1 cellular context compared by ENCODE assay signal in genomic region chr20:21393142-21393541, GRCh38.
A peak's percentile ranks its signal among the peaks of the same experiment; 100 is the strongest.
TF ChIP-seq lines count a peak whose summit lies in the region.

No MANE protein-coding gene starts in this region.

TF ChIP-seq in K562, 482 proteins besides CTCF, POLR2A, EP300 and RAD21:
- TF ChIP-seq TAL1 (IDR thresholded peaks at IDR 0.05) (no peak), EGR1 (conservative IDR thresholded peaks at IDR 0.05) (no peak), ZNF766 (CRISPR knock-in tag; conservative IDR thresholded peaks at IDR 0.05) (no peak), GATA2 (CRISPR knock-in tag; IDR thresholded peaks at IDR 0.05) (no peak), ZNF165 (CRISPR knock-in tag; IDR thresholded peaks at IDR 0.05; ENCODE audit: borderline replicate concordance) (no peak), PATZ1 (CRISPR knock-in tag; IDR thresholded peaks at IDR 0.05; ENCODE audit: borderline replicate concordance) (no peak), STAT6 (CRISPR knock-in tag; IDR thresholded peaks at IDR 0.05) (no peak), MAFF (IDR thresholded peaks at IDR 0.05; ENCODE audit: low read length) (peak; percentile 97), PURB (CRISPR knock-in tag; IDR thresholded peaks at IDR 0.05; ENCODE audit: low read depth) (no peak), BHLHE40 (IDR thresholded peaks at IDR 0.05; ENCODE audit: low read length) (no peak), MAFK (IDR thresholded peaks at IDR 0.05; ENCODE audit: low read length) (peak; percentile 98), SFPQ (IDR thresholded peaks at IDR 0.05; ENCODE audit: low read depth, low read length) (no peak), XRCC3 (IDR thresholded peaks at IDR 0.05) (no peak), CTBP1 (IDR thresholded peaks at IDR 0.05; ENCODE audit: borderline replicate concordance) (no peak), CHCHD3 (CRISPR knock-in tag; IDR thresholded peaks at IDR 0.05) (no peak), ZC3H11A (IDR thresholded peaks at IDR 0.05; ENCODE audit: low read depth, low read length) (no peak), ZNF316 (IDR thresholded peaks at IDR 0.05) (peak; percentile 96), POLR2B (IDR thresholded peaks at IDR 0.05; ENCODE audit: low read depth, partially characterized antibody) (no peak), SP1 (CRISPR knock-in tag; IDR thresholded peaks at IDR 0.05) (no peak), CHAMP1 (IDR thresholded peaks at IDR 0.05) (no peak), POLR2H (tag; IDR thresholded peaks at IDR 0.05; ENCODE audit: low read depth) (no peak), ZNF696 (CRISPR knock-in tag; conservative IDR thresholded peaks at IDR 0.05) (no peak), CREM (IDR thresholded peaks at IDR 0.05; ENCODE audit: low read depth) (no peak), MBD2 (IDR thresholded peaks at IDR 0.05; ENCODE audit: borderline replicate concordance, low read depth) (no peak), ZNF280B (CRISPR knock-in tag; IDR thresholded peaks at IDR 0.05) (no peak), BRF2 (IDR thresholded peaks at IDR 0.05; ENCODE audit: borderline replicate concordance, insufficient read depth, insufficient read length) (no peak), DPF2 (IDR thresholded peaks at IDR 0.05) (no peak), FOXO4 (CRISPR knock-in tag; IDR thresholded peaks at IDR 0.05) (no peak), ZNF76 (CRISPR knock-in tag; IDR thresholded peaks at IDR 0.05; ENCODE audit: borderline replicate concordance) (no peak), MAFG (tag; conservative IDR thresholded peaks at IDR 0.05) (peak; percentile 91), FOXM1 (IDR thresholded peaks at IDR 0.05; ENCODE audit: low read depth) (no peak), FOXM1 (CRISPR knock-in tag; IDR thresholded peaks at IDR 0.05; ENCODE audit: low read depth) (no peak), NR2C1 (IDR thresholded peaks at IDR 0.05) (no peak), NR2C1 (tag; IDR thresholded peaks at IDR 0.05) (no peak), CAMTA2 (CRISPR knock-in tag; conservative IDR thresholded peaks at IDR 0.05) (no peak), HDAC8 (tag; IDR thresholded peaks at IDR 0.05) (no peak), MITF (IDR thresholded peaks at IDR 0.05) (no peak), TBP (optimal IDR thresholded peaks at IDR 0.05; ENCODE audit: low read depth, low read length) (no peak), CLOCK (CRISPR knock-in tag; IDR thresholded peaks at IDR 0.05; ENCODE audit: borderline replicate concordance) (no peak), YBX1 (IDR thresholded peaks at IDR 0.05) (no peak), PML (IDR thresholded peaks at IDR 0.05; ENCODE audit: low read length) (no peak), E2F5 (CRISPR knock-in tag; IDR thresholded peaks at IDR 0.05) (no peak), C11orf30 (IDR thresholded peaks at IDR 0.05; ENCODE audit: low read depth) (peak; percentile 93), BDP1 (IDR thresholded peaks at IDR 0.05; ENCODE audit: insufficient read depth, insufficient read length) (no peak), TFAM (CRISPR knock-in tag; conservative IDR thresholded peaks at IDR 0.05) (no peak)
